ENCODE assay signal across 2 cellular contexts in the genomic region with DNA sequence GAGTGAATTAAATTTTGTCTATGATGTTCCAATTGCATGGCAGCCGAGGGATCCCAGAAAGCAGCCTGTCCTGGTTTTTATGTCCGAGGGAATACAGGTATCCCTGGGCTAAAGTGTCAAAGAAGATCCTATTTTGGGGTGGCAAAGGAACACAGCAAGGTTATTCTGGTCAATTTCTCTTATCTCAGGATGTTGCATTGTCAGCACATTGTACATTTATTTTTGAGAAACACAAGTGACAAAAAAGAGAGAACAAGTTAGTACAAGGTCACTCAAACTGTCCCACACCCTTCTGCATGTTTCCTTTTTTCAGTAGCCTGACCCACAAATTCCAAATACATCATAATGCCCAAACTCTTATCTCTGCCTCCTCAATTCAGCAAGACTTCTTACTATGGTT.
TF ChIP-seq lines count a peak whose summit lies in the region.

No MANE protein-coding gene starts in this region.

TF ChIP-seq in IMR-90, 13 proteins besides CTCF, POLR2A, EP300 and RAD21:
- TF ChIP-seq SMC3 (IDR thresholded peaks at IDR 0.05; ENCODE audit: low read depth, low read length): no peak
- peak; percentile 81 for TF ChIP-seq MAFK (IDR thresholded peaks at IDR 0.05; ENCODE audit: low read depth, low read length)
- no peak for TF ChIP-seq CHD1 (IDR thresholded peaks at IDR 0.05; ENCODE audit: low read depth, low read length)
- no peak for TF ChIP-seq MXI1 (IDR thresholded peaks at IDR 0.05; ENCODE audit: borderline replicate concordance, low read depth, low read length)
- no peak for TF ChIP-seq CEBPB (IDR thresholded peaks at IDR 0.05; ENCODE audit: low read depth, low read length)

TF ChIP-seq in K562, 482 proteins besides CTCF, POLR2A, EP300 and RAD21:
- TF ChIP-seq ZNF589 (CRISPR knock-in tag; IDR thresholded peaks at IDR 0.05; ENCODE audit: low read depth) (no peak), MAFF (IDR thresholded peaks at IDR 0.05; ENCODE audit: low read length) (peak; percentile 69), WHSC1 (IDR thresholded peaks at IDR 0.05; ENCODE audit: low read length) (no peak), ZKSCAN3 (CRISPR knock-in tag; IDR thresholded peaks at IDR 0.05) (no peak), IRF9 (tag; IDR thresholded peaks at IDR 0.05) (no peak), RBBP5 (IDR thresholded peaks at IDR 0.05; ENCODE audit: borderline replicate concordance, insufficient read depth, low read length, poor library complexity, severe bottlenecking) (no peak), CBX8 (IDR thresholded peaks at IDR 0.05; ENCODE audit: borderline replicate concordance, extremely low read depth, low read depth, low read length, poor library complexity, severe bottlenecking) (no peak), MAFG (tag; conservative IDR thresholded peaks at IDR 0.05) (peak; percentile 32; the same call in 1 of the 2 replicates), NR2F6 (CRISPR knock-in tag; IDR thresholded peaks at IDR 0.05) (no peak), C11orf30 (IDR thresholded peaks at IDR 0.05; ENCODE audit: low read depth) (peak; percentile 56; the same call in 1 of the 2 replicates), MAFK (IDR thresholded peaks at IDR 0.05; ENCODE audit: low read length) (peak; percentile 70), TFAP4 (CRISPR knock-in tag; IDR thresholded peaks at IDR 0.05; ENCODE audit: borderline replicate concordance) (no peak), HMGN3 (IDR thresholded peaks at IDR 0.05; ENCODE audit: borderline replicate concordance, extremely low read depth, insufficient read length, low read depth, low read length) (no peak), GATAD2A (IDR thresholded peaks at IDR 0.05) (no peak), ZNF316 (IDR thresholded peaks at IDR 0.05) (peak; percentile 88), ZNF778 (CRISPR knock-in tag; IDR thresholded peaks at IDR 0.05) (no peak), ZZZ3 (IDR thresholded peaks at IDR 0.05) (no peak)
- TF ChIP-seq, protein P1, sequence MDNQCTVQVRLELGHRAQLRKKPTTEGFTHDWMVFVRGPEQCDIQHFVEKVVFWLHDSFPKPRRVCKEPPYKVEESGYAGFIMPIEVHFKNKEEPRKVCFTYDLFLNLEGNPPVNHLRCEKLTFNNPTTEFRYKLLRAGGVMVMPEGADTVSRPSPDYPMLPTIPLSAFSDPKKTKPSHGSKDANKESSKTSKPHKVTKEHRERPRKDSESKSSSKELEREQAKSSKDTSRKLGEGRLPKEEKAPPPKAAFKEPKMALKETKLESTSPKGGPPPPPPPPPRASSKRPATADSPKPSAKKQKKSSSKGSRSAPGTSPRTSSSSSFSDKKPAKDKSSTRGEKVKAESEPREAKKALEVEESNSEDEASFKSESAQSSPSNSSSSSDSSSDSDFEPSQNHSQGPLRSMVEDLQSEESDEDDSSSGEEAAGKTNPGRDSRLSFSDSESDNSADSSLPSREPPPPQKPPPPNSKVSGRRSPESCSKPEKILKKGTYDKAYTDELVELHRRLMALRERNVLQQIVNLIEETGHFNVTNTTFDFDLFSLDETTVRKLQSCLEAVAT (IDR thresholded peaks at IDR 0.05): no peak
- TF ChIP-seq, protein P2, sequence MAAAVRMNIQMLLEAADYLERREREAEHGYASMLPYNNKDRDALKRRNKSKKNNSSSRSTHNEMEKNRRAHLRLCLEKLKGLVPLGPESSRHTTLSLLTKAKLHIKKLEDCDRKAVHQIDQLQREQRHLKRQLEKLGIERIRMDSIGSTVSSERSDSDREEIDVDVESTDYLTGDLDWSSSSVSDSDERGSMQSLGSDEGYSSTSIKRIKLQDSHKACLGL (CRISPR knock-in tag; IDR thresholded peaks at IDR 0.05; ENCODE audit: borderline replicate concordance, poor library complexity, severe bottlenecking): no peak
